ENCODE assay signal across 9 cellular contexts in the genomic region with DNA sequence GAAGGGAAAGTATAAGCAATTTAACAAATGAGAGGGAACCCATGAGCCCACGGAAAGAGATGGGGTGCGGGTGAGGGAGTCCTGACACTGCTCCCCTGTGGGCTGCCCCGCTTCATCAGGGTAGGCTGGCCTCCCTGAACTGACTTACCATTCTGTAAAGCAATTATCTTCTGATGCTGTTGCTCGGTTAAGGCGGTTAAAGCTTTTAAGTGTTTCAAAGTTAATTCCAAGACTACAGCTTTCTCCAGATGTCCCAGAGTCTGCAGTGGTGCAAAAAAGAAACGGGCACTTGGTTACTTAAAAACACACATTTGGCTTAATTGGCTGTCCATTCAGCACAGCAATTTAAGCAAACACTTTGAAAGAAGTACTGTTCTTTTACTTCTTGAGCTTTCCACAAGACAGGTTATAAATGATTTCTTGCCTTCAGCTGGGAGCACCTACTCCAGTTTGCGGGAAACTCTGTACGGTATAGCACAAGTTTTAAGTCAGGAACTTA. TPM values are rescaled to one million over a fixed set of nuclear protein-coding genes. Genes with fewer than 3 reads are reported as not detected.
A peak's percentile ranks its signal among the peaks of the same experiment; 100 is the strongest.
DNase-seq lines count a peak whose midpoint lies in the region; ATAC-seq and TF ChIP-seq lines count a peak whose summit lies in the region.
"Had no signal": no experiment of that assay in that cellular context is flagged by ENCODE, and none has a peak within 500 bp of the region (broad histone marks: within the 10 kb centered on the region; RNA-seq: fewer than 3 reads in every experiment).

No MANE protein-coding gene starts in this region.

- H3K4me3 Mint-ChIP-seq in nephron = peak overlapping the region; percentile 80 to 96 (median 95)

- peak overlapping the region in 2 of 3 experiments; percentile 19 to 42 for H3K27ac Mint-ChIP-seq in nephron

- H3K4me3 ChIP-seq in AG10803 (ENCODE audit: low read length) = peak overlapping the region; percentile 79

- peaks cover 86% of the 10 kb centered on the region for H3K27me3 Mint-ChIP-seq in nephron (ENCODE audit: low read depth)

- ATAC-seq in HG02763 (IDR thresholded peaks at IDR 0.05; ENCODE audit: unreplicated experiment) (no peak), GM18870 (IDR thresholded peaks at IDR 0.05; ENCODE audit: unreplicated experiment) (no peak), GM19035 (IDR thresholded peaks at IDR 0.05; ENCODE audit: unreplicated experiment) (no peak)

- no peak for TF ChIP-seq CTCF in AG10803 (conservative IDR thresholded peaks at IDR 0.05; ENCODE audit: low read length)
- TF ChIP-seq CTCF in nephron (IDR thresholded peaks at IDR 0.05; ENCODE audit: unreplicated experiment in 3 of 3) = no peak

- H3K36me3 Mint-ChIP-seq in nephron (ENCODE audit: low read depth) = no peaks in the 10 kb centered on the region

- no peaks in the 10 kb centered on the region for H3K9me3 Mint-ChIP-seq in nephron

- DNase-seq in AG10803 (ENCODE audit: low read depth) = no peak
- peak; percentile 72 for DNase-seq in NCI-H82 (lab: John Stamatoyannopoulos, UW)
- DNase-seq in dermis blood vessel endothelial cell = peak; percentile 21
- no peak for DNase-seq in germinal center (ENCODE audit: low spot score)
- DNase-seq: NCI-H146 had no signal

- H3K4me1 Mint-ChIP-seq in nephron = peaks cover 29% of the 10 kb centered on the region

RNA-seq across cellular contexts. Expression of a gene that starts 1.3 kb away (rescaled TPM):
- 0.14 and 0.85 TPM in 2 replicates for total RNA-seq in dermis blood vessel endothelial cell

Comparison
In these comparisons a context has a peak if more than half of its experiments do, and no peak if none do; other contexts are left out.
1. DNase-seq: peak in NCI-H82 (single experiment) and dermis blood vessel endothelial cell (single experiment); none in AG10803 (single experiment) and germinal center (single experiment).